In genomic region chr7:117873056-117873932, GRCh38 we compare ENCODE assay signal across 8 cellular contexts. TPM values are rescaled to one million over a fixed set of nuclear protein-coding genes. Genes with fewer than 3 reads are reported as not detected.
DNase-seq lines count a peak whose midpoint lies in the region; TF ChIP-seq lines count a peak whose summit lies in the region.

Gene CTTNBP2, minus strand, starts transcription at chr7:117873441. Its CDS starts 26 bp downstream, at chr7:117873415.

- POLR2A ChIA-PET in AG04450 (lab: Yijun Ruan, JAX), result no interaction called here

- H2AFZ ChIP-seq in smooth muscle cell (ENCODE audit: low read depth), result peak within 1 kb of the TSS; percentile 88

- no peak within 1 kb of the TSS for H3K27ac ChIP-seq in AG04450 (ENCODE audit: low read depth, low read length)
- no peak within 1 kb of the TSS for H3K27ac ChIP-seq in smooth muscle cell (ENCODE audit: low read depth)

- in situ Hi-C loops in GM13976 (cut with MboI; ENCODE audit: low sequenced_read_pairs, unreplicated experiment), result no loop called here

- TF ChIP-seq CTCF in AG04450 (IDR thresholded peaks at IDR 0.05; ENCODE audit: low read depth, low read length) (peak; percentile 38), GM13976 (IDR thresholded peaks at IDR 0.05; ENCODE audit: borderline replicate concordance, control extremely low read depth, extremely low read depth, insufficient read depth, missing control alignments) (no peak), kidney epithelial cell (IDR thresholded peaks at IDR 0.05; ENCODE audit: insufficient read depth, low read length, poor library complexity, severe bottlenecking) (no peak), smooth muscle cell (IDR thresholded peaks at IDR 0.05; ENCODE audit: borderline replicate concordance, insufficient read depth, poor library complexity, severe bottlenecking) (no peak)

- CTCF ChIA-PET in AG04450 (lab: Charles Lee), result interaction anchor here (1.4 to 2.4 kb wide), 2 partner anchors 17 to 122 kb away, joined by 4 to 9 read pairs; no protein-coding TSS in a partner anchor

- peaks cover 39% of the 10 kb centered on the region for H3K79me2 ChIP-seq in smooth muscle cell (ENCODE audit: low read depth)

- no peaks in the 10 kb centered on the region for H4K20me1 ChIP-seq in smooth muscle cell (ENCODE audit: low read depth)

- H3K4me3 ChIP-seq in AG04450 (ENCODE audit: low read depth, low read length) (peak within 1 kb of the TSS; percentile 85), NT2/D1 (ENCODE audit: insufficient read length, low read depth) (peak within 1 kb of the TSS; percentile 75), kidney epithelial cell (ENCODE audit: low read depth, low read length) (peak within 1 kb of the TSS; percentile 90), smooth muscle cell (peak within 1 kb of the TSS; percentile 81)

- H3K27me3 ChIP-seq in AG04450 (ENCODE audit: control insufficient read depth, insufficient read depth, low read length), result no peaks in the 10 kb centered on the region
- peaks cover 8% of the 10 kb centered on the region for H3K27me3 ChIP-seq in NT2/D1 (ENCODE audit: insufficient read depth, insufficient read length)
- no peaks in the 10 kb centered on the region for H3K27me3 ChIP-seq in kidney epithelial cell (ENCODE audit: control insufficient read depth, insufficient read depth, low read length)
- H3K27me3 ChIP-seq in smooth muscle cell (ENCODE audit: low read depth), result no peaks in the 10 kb centered on the region

- H3K9me3 ChIP-seq in AG04450 (ENCODE audit: control insufficient read depth, insufficient read depth, low read length) (no peaks in the 10 kb centered on the region; the same call in 1 of the 2 replicates), NT2/D1 (ENCODE audit: insufficient read depth, low read length) (no peaks in the 10 kb centered on the region), smooth muscle cell (replicated peaks; ENCODE audit: low read depth) (no peaks in the 10 kb centered on the region)

- WGBS in smooth muscle cell (ENCODE audit: low lambda C conversion rate), result 1% methylated on average over 85 of the region's 113 CpGs

- H3K36me3 ChIP-seq in NT2/D1 (ENCODE audit: insufficient read depth, insufficient read length, low read length) (no peaks in the 10 kb centered on the region), kidney epithelial cell (ENCODE audit: control insufficient read depth, insufficient read depth, low read length) (no peaks in the 10 kb centered on the region), smooth muscle cell (ENCODE audit: low read depth) (no peaks in the 10 kb centered on the region)

- H3K9ac ChIP-seq in NT2/D1 (ENCODE audit: insufficient read length, low read depth) (peak within 1 kb of the TSS; percentile 86), smooth muscle cell (ENCODE audit: low read depth) (peak within 1 kb of the TSS; percentile 48)

- DNase-seq in AG04450 (ENCODE audit: low read depth, low spot score) (no peak), GM13976 (ENCODE audit: low spot score) (peak; percentile 44), NT2/D1 (ENCODE audit: low read depth, low spot score) (peak; percentile 48), cerebellum (ENCODE audit: low spot score) (peak; percentile 69), kidney epithelial cell (ENCODE audit: low read depth) (no peak), smooth muscle cell (lab: John Stamatoyannopoulos, UW; ENCODE audit: unreplicated experiment) (no peak), UCSD-AML1 (lab: John Stamatoyannopoulos, UW; ENCODE audit: unreplicated experiment) (no peak)
- no peak for DNase-seq in stimulated activated CD4-positive, alpha-beta T cell treated with anti-CD3 and anti-CD28 coated beads, Interleukin-2, amount 100 ng/mL, for 48 hours

- no peaks in the 10 kb centered on the region for H3K4me1 ChIP-seq in NT2/D1 (ENCODE audit: insufficient read depth, insufficient read length)
- H3K4me1 ChIP-seq in smooth muscle cell (ENCODE audit: low read depth), result peaks cover 43% of the 10 kb centered on the region

- H3K4me2 ChIP-seq in smooth muscle cell, result peak within 1 kb of the TSS; percentile 97

- peaks cover 6% of the 10 kb centered on the region for H3F3A ChIP-seq in smooth muscle cell (ENCODE audit: low read depth)

RNA-seq across cellular contexts. Expression of gene CTTNBP2, which starts in this region (rescaled TPM):
- 10.7 and 14.4 TPM in 2 replicates for polyA plus RNA-seq in AG04450 (2011; rRNA removed)
- polyA minus RNA-seq in AG04450 (2011; rRNA and poly(A)+ RNA removed), result 18.5 and 28.7 TPM in 2 replicates
- 63.5 TPM for total RNA-seq in cerebellum
- total RNA-seq in kidney epithelial cell, result 4.2 and 5.3 TPM in 2 replicates
- total RNA-seq in smooth muscle cell, result 22.9 and 42.3 TPM in 2 replicates
- polyA plus RNA-seq in smooth muscle cell, result 4.8 and 22.3 TPM in 2 replicates

Comparison
In these comparisons a context has a peak if more than half of its experiments do, and no peak if none do; other contexts are left out.
1. DNase-seq: peak in GM13976 (single experiment), NT2/D1 (single experiment) and cerebellum (single experiment); none in AG04450 (single experiment), kidney epithelial cell (single experiment), smooth muscle cell (single experiment), UCSD-AML1 (single experiment) and stimulated activated CD4-positive, alpha-beta T cell treated with anti-CD3 and anti-CD28 coated beads, Interleukin-2, amount 100 ng/mL, for 48 hours (0 of 2).
2. Peak in every context shown above with its lines, with median percentiles within 50 percentile points of each other: H3K4me3 ChIP-seq.